14 cellular contexts compared by ENCODE assay signal in genomic region chr22:26977741-26978140, GRCh38.
"Had no signal": no experiment of that assay in that cellular context is flagged by ENCODE, and none has a peak within 500 bp of the region (broad histone marks: within the 10 kb centered on the region; RNA-seq: fewer than 3 reads in every experiment).

No MANE protein-coding gene starts in this region.

- H3K4me1 ChIP-seq: adrenal gland, esophagus squamous epithelium, left ventricle myocardium inferior had no signal

- H3K27me3 ChIP-seq: esophagus squamous epithelium, tibial artery had no signal

- ATAC-seq: T-helper 17 cell had no signal

- H3K9me3 ChIP-seq: adrenal gland, esophagus squamous epithelium, left ventricle myocardium inferior, tibial artery had no signal

- DNase-seq: activated CD4-positive, alpha-beta T cell treated with anti-CD3 and anti-CD28 coated beads, Interleukin-2, amount 50 U/mL, for 1 hour; activated CD4-positive, CD25-positive, alpha-beta regulatory T cell; activated naive CD4-positive, alpha-beta T cell treated with anti-CD3 and anti-CD28 coated beads, Interleukin-2, amount 50 U/mL, for 16 hours; activated T-cell treated with anti-CD3 and anti-CD28 coated beads for 4 hours; adrenal gland; brain microvascular endothelial cell; esophagus squamous epithelium; foreskin fibroblast; islet precursor cell; left ventricle myocardium inferior; retina; T-helper 17 cell; tibial artery had no signal

- H3K36me3 ChIP-seq: adrenal gland, brain microvascular endothelial cell, esophagus squamous epithelium, left ventricle myocardium inferior, tibial artery had no signal

- H3K27ac ChIP-seq: adrenal gland, brain microvascular endothelial cell, esophagus squamous epithelium, left ventricle myocardium inferior, skin epidermis, tibial artery had no signal

- H3K4me3 ChIP-seq: adrenal gland, esophagus squamous epithelium, left ventricle myocardium inferior, skin epidermis, tibial artery had no signal
